ENCODE assay signal across 28 cellular contexts in the genomic region with DNA sequence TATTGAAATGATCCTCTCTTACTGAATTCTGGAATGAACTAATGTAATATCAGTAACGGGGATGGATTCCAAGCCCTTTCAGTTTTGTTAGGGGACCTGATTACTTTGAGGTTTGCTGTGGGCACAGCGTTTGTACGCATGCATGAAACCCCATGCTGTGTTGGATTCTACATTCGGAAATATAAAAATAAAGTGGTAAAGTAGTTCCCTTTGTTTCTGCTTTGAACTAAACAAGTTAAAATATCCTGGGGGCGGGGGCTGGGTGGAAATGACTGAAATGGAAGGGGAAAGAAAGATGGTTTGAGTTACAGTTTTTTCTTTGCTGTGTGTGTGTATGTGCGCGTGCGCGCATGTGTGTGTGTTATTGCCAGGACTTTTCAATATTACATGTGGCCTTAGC.
"Had no signal": no experiment of that assay in that cellular context is flagged by ENCODE, and none has a peak within 500 bp of the region (broad histone marks: within the 10 kb centered on the region; RNA-seq: fewer than 3 reads in every experiment).

No MANE protein-coding gene starts in this region.

- H3K4me1 Mint-ChIP-seq: stimulated activated effector memory CD8-positive, alpha-beta T cell treated with anti-CD3 and anti-CD28 coated beads, Interleukin-12 subunit alpha, Interleukin-12 subunit beta, amount 100 ng/mL, for 72 hours; stimulated activated memory B cell treated with anti-CD40 and anti-IgM and Interleukin-4, amounts not matched to agents 10 μg/mL and 1 μg/mL and 100 μg/mL, for 72 hours; stimulated activated naive B cell treated with anti-CD40 and anti-IgM and Interleukin-4, amounts not matched to agents 10 μg/mL and 1 μg/mL and 100 μg/mL, for 72 hours; stimulated activated naive CD8-positive, alpha-beta T cell treated with anti-CD3 and anti-CD28 coated beads, Interleukin-15, amount 100 ng/mL, for 72 hours had no signal

- H3K27ac ChIP-seq: stomach, suprapubic skin, testis, thoracic aorta, thyroid gland, tibial artery, tibial nerve, transverse colon, upper lobe of left lung, upper lobe of right lung, uterus, vagina had no signal

- H3K9me3 Mint-ChIP-seq: stimulated activated memory B cell treated with anti-CD40 and anti-IgM and Interleukin-4, amounts not matched to agents 10 μg/mL and 1 μg/mL and 100 μg/mL, for 72 hours; stimulated activated naive CD8-positive, alpha-beta T cell treated with anti-CD3 and anti-CD28 coated beads, Interleukin-15, Interleukin-2, amounts not matched to agents 100 ng/mL and 50 ng/mL, for 24 hours had no signal

- H3K36me3 Mint-ChIP-seq: stimulated activated effector memory CD8-positive, alpha-beta T cell treated with anti-CD3 and anti-CD28 coated beads, Interleukin-12 subunit alpha, Interleukin-12 subunit beta, amount 100 ng/mL, for 72 hours; stimulated activated memory B cell treated with anti-CD40 and anti-IgM and Interleukin-4, amounts not matched to agents 10 μg/mL and 1 μg/mL and 100 μg/mL, for 72 hours; stimulated activated naive B cell treated with anti-CD40 and anti-IgM and Interleukin-4, amounts not matched to agents 10 μg/mL and 1 μg/mL and 100 μg/mL, for 72 hours; type B pancreatic cell had no signal

- H3K27ac Mint-ChIP-seq: stimulated activated effector memory CD8-positive, alpha-beta T cell treated with anti-CD3 and anti-CD28 coated beads, Interleukin-12 subunit alpha, Interleukin-12 subunit beta, amount 100 ng/mL, for 72 hours; stimulated activated memory B cell treated with anti-CD40 and anti-IgM and Interleukin-4, amounts not matched to agents 10 μg/mL and 1 μg/mL and 100 μg/mL, for 72 hours; stimulated activated naive B cell treated with anti-CD40 and anti-IgM and Interleukin-4, amounts not matched to agents 10 μg/mL and 1 μg/mL and 100 μg/mL, for 72 hours; stimulated activated naive CD8-positive, alpha-beta T cell treated with anti-CD3 and anti-CD28 coated beads, Interleukin-15, amount 100 ng/mL, for 72 hours; stimulated activated naive CD8-positive, alpha-beta T cell treated with anti-CD3 and anti-CD28 coated beads, Interleukin-15, Interleukin-2, amounts not matched to agents 100 ng/mL and 50 ng/mL, for 24 hours; type B pancreatic cell had no signal

- H3K36me3 ChIP-seq: stomach, suprapubic skin, thoracic aorta, thyroid gland, tibial artery, tibial nerve, transverse colon, upper lobe of left lung, upper lobe of right lung, uterus, vagina had no signal

- H3K9me3 ChIP-seq: stomach, suprapubic skin, testis, thoracic aorta, thyroid gland, tibial artery, tibial nerve, transverse colon, upper lobe of left lung, upper lobe of right lung, uterus, vagina had no signal

- H3K27me3 Mint-ChIP-seq: stimulated activated memory B cell treated with anti-CD40 and anti-IgM and Interleukin-4, amounts not matched to agents 10 μg/mL and 1 μg/mL and 100 μg/mL, for 72 hours; stimulated activated naive B cell treated with anti-CD40 and anti-IgM and Interleukin-4, amounts not matched to agents 10 μg/mL and 1 μg/mL and 100 μg/mL, for 72 hours; stimulated activated naive CD8-positive, alpha-beta T cell treated with anti-CD3 and anti-CD28 coated beads, Interleukin-15, Interleukin-2, amounts not matched to agents 100 ng/mL and 50 ng/mL, for 24 hours had no signal

- ATAC-seq: stimulated activated effector memory CD8-positive, alpha-beta T cell treated with anti-CD3 and anti-CD28 coated beads, Interleukin-12 subunit alpha, Interleukin-12 subunit beta, amount 100 ng/mL, for 72 hours; stimulated activated memory B cell treated with anti-CD40 and anti-IgM and Interleukin-4, amounts not matched to agents 10 μg/mL and 1 μg/mL and 100 μg/mL, for 72 hours; stimulated activated naive B cell treated with anti-CD40 and anti-IgM and Interleukin-4, amounts not matched to agents 10 μg/mL and 1 μg/mL and 100 μg/mL, for 72 hours; stimulated activated naive CD8-positive, alpha-beta T cell treated with anti-CD3 and anti-CD28 coated beads, Interleukin-15, amount 100 ng/mL, for 72 hours; stimulated activated naive CD8-positive, alpha-beta T cell treated with anti-CD3 and anti-CD28 coated beads, Interleukin-15, Interleukin-2, amounts not matched to agents 100 U/mL and 50 U/mL, for 24 hours; upper lobe of right lung had no signal

- H3K4me3 Mint-ChIP-seq: stimulated activated effector memory CD8-positive, alpha-beta T cell treated with anti-CD3 and anti-CD28 coated beads, Interleukin-12 subunit alpha, Interleukin-12 subunit beta, amount 100 ng/mL, for 72 hours; stimulated activated memory B cell treated with anti-CD40 and anti-IgM and Interleukin-4, amounts not matched to agents 10 μg/mL and 1 μg/mL and 100 μg/mL, for 72 hours; stimulated activated naive B cell treated with anti-CD40 and anti-IgM and Interleukin-4, amounts not matched to agents 10 μg/mL and 1 μg/mL and 100 μg/mL, for 72 hours; stimulated activated naive CD8-positive, alpha-beta T cell treated with anti-CD3 and anti-CD28 coated beads, Interleukin-15, amount 100 ng/mL, for 72 hours; stimulated activated naive CD8-positive, alpha-beta T cell treated with anti-CD3 and anti-CD28 coated beads, Interleukin-15, Interleukin-2, amounts not matched to agents 100 ng/mL and 50 ng/mL, for 24 hours; type B pancreatic cell had no signal

- H3K27me3 ChIP-seq: stomach, suprapubic skin, testis, thyroid gland, tibial artery, tibial nerve, transverse colon, upper lobe of left lung, upper lobe of right lung, uterus, vagina had no signal

- DNase-seq: stimulated activated CD4-positive, alpha-beta T cell treated with anti-CD3 and anti-CD28 coated beads, Interleukin-2, amount 100 ng/mL, for 48 hours; stimulated activated CD4-positive, alpha-beta T cell treated with anti-CD3 and anti-CD28 coated beads, Interleukin-4, amount 100 ng/mL, for 1 hour; stimulated activated CD4-positive, alpha-beta T cell treated with anti-CD3 and anti-CD28 coated beads, Interleukin-4, amount 100 ng/mL, for 24 hours; stimulated activated CD4-positive, alpha-beta T cell treated with anti-CD3 and anti-CD28 coated beads, Interleukin-4, amount 100 ng/mL, for 4 hours; stimulated activated CD8-positive, alpha-beta memory T cell treated with anti-CD3 and anti-CD28 coated beads, Interleukin-4, amount 100 ng/mL, for 48 hours; stimulated activated naive B cell treated with anti-CD40 and anti-IgM and Interleukin-4, amounts not matched to agents 10 μg/mL and 1 μg/mL and 100 μg/mL, for 72 hours; stimulated activated naive CD4-positive, alpha-beta T cell; stimulated activated naive CD4-positive, alpha-beta T cell treated with Interleukin-2 at 50 U/mL for 16 hours; stimulated activated naive CD8-positive, alpha-beta T cell treated with anti-CD3 and anti-CD28 coated beads, Interleukin-15, amount 100 ng/mL, for 72 hours; stimulated activated naive CD8-positive, alpha-beta T cell treated with anti-CD3 and anti-CD28 coated beads, Interleukin-15, Interleukin-2, amounts not matched to agents 100 U/mL and 50 U/mL, for 24 hours; stomach; substantia nigra; testis; thyroid gland; tibial artery; transverse colon; trophoblast cell; upper lobe of right lung; uterus had no signal

- H3K4me3 ChIP-seq: stomach, suprapubic skin, testis, thoracic aorta, thyroid gland, tibial artery, tibial nerve, transverse colon, upper lobe of left lung, upper lobe of right lung, uterus, vagina had no signal

- H3K4me1 ChIP-seq: stomach, suprapubic skin, testis, thyroid gland, transverse colon, upper lobe of left lung, upper lobe of right lung, uterus had no signal
